Comparison of ENCODE assay signal across 1 cellular context in genomic region chr7:47221826-47222225, GRCh38.
TF ChIP-seq lines count a peak whose summit lies in the region.

No MANE protein-coding gene starts in this region.

TF ChIP-seq in SK-N-SH treated with all-trans-retinoic acid at 6 μM for 48 hours, 23 proteins besides CTCF, POLR2A, EP300 and RAD21 (continued from another document):
- no peak for TF ChIP-seq TOX (CRISPR knock-in tag; IDR thresholded peaks at IDR 0.05; ENCODE audit: borderline replicate concordance)
- no peak for TF ChIP-seq CSDC2 (CRISPR knock-in tag; IDR thresholded peaks at IDR 0.05)
- no peak for TF ChIP-seq BACH2 (CRISPR knock-in tag; IDR thresholded peaks at IDR 0.05; ENCODE audit: borderline replicate concordance)
- no peak for TF ChIP-seq ESRRG (CRISPR knock-in tag; IDR thresholded peaks at IDR 0.05)
- no peak for TF ChIP-seq TCF4 (CRISPR knock-in tag; IDR thresholded peaks at IDR 0.05; ENCODE audit: borderline replicate concordance)
- TF ChIP-seq CREB5 (CRISPR knock-in tag; IDR thresholded peaks at IDR 0.05; ENCODE audit: low read depth), result no peak
- TF ChIP-seq RARB (CRISPR knock-in tag; IDR thresholded peaks at IDR 0.05), result no peak
- no peak for TF ChIP-seq PATZ1 (CRISPR knock-in tag; IDR thresholded peaks at IDR 0.05; ENCODE audit: borderline replicate concordance)
- TF ChIP-seq ZNF70 (CRISPR knock-in tag; IDR thresholded peaks at IDR 0.05), result no peak
- no peak for TF ChIP-seq ARNTL (CRISPR knock-in tag; IDR thresholded peaks at IDR 0.05; ENCODE audit: borderline replicate concordance, low read depth)
- TF ChIP-seq OSR1 (CRISPR knock-in tag; IDR thresholded peaks at IDR 0.05), result no peak
- TF ChIP-seq GLIS3 (CRISPR knock-in tag; IDR thresholded peaks at IDR 0.05), result no peak
- no peak for TF ChIP-seq ZFP3 (CRISPR knock-in tag; IDR thresholded peaks at IDR 0.05)
- TF ChIP-seq PPARA (CRISPR knock-in tag; IDR thresholded peaks at IDR 0.05; ENCODE audit: borderline replicate concordance), result no peak
- TF ChIP-seq ZNF565 (CRISPR knock-in tag; conservative IDR thresholded peaks at IDR 0.05; ENCODE audit: low read depth), result no peak
